Comparison of ENCODE assay signal across 27 cellular contexts in the genomic region with DNA sequence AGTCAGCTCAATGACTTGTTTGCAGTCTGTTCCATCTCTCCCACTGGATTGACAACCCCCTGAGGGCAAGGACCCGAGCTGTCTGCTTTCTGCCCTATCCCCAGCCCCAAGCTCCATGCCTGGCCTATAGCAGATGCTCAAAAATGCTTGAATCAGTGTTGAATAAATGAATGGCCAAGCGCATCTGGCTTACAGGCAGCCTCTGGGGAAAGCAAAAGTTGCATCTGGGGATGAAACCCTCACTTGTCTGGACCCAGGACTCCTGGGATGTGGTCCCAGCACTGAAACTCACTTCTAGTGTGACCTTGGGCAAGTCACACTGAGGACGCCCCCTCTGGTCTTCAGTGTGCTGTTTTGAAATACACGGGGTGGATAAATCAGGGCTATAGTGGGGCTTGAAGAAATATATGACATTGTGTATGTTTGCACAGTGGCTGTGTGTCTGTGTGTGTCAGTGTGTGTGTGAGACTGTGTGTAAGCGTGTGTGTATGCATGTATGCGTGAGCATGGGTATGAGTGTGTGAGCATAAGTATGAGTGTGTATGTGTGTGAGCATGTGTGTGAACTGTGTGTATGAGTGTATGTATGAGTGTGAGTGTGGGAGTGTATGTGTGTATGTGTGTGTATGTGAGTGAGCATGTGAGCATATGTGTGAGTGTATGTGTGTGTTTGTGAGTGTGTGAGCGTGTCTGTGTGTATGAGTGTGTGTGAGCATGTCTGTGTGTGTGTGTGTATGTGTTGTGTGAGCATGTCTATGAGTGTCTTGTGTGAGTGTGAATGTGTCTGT. TPM values are rescaled to one million over a fixed set of nuclear protein-coding genes. Genes with fewer than 3 reads are reported as not detected.
A peak's percentile ranks its signal among the peaks of the same experiment; 100 is the strongest.
DNase-seq lines count a peak whose midpoint lies in the region; ATAC-seq, FAIRE-seq and TF ChIP-seq lines count a peak whose summit lies in the region.
"Had no signal": no experiment of that assay in that cellular context is flagged by ENCODE, and none has a peak within 500 bp of the region (broad histone marks: within the 10 kb centered on the region; RNA-seq: fewer than 3 reads in every experiment).

No MANE protein-coding gene starts in this region.

- H3K4me1 Mint-ChIP-seq in astrocyte (ENCODE audit: low read depth, unreplicated experiment) (peaks cover 6% of the 10 kb centered on the region), immature natural killer cell (peaks cover 12% of the 10 kb centered on the region in 2 donors)

- intact Hi-C loops in Right ventricle myocardium superior (cut with DNase I), result loop anchor here (5.0 kb wide), 1 partner anchor 38 kb away; no protein-coding TSS in a partner anchor
- intact Hi-C loops in testis (cut with DNase I; ENCODE audit: low total_unique reads), result no loop called here
- intact Hi-C loops in ovary (cut with DNase I), result loop anchor here in 2 of 4 donors (5.0 to 10.0 kb wide), 2 partner anchors 243 to 246 kb away; no protein-coding TSS in a partner anchor

- H3K27me3 Mint-ChIP-seq in astrocyte (ENCODE audit: low read depth, unreplicated experiment) (peaks cover 48% of the 10 kb centered on the region), immature natural killer cell (ENCODE audit: low read depth in 3 of 3) (peaks cover 0 to 7% (median 2%) of the 10 kb centered on the region in 3 donors)
- H3K27me3 Mint-ChIP-seq: stimulated activated memory B cell treated with anti-CD40 and anti-IgM and Interleukin-4, amounts not matched to agents 10 μg/mL and 1 μg/mL and 100 μg/mL, for 72 hours had no signal

- no peak for ATAC-seq in Right ventricle myocardium superior (ENCODE audit: poor library complexity)
- ATAC-seq: body of pancreas; HCT116; SK-N-SH treated with all-trans-retinoic acid at 6 μM for 48 hours; stimulated activated memory B cell treated with anti-CD40 and anti-IgM and Interleukin-4, amounts not matched to agents 10 μg/mL and 1 μg/mL and 100 μg/mL, for 72 hours had no signal

- H3K27me3 ChIP-seq in right atrium auricular region (no peaks in the 10 kb centered on the region), astrocyte (ENCODE audit: insufficient read depth, low read length) (peaks cover 14% of the 10 kb centered on the region), testis (no peaks in the 10 kb centered on the region), ovary (no peaks in the 10 kb centered on the region)
- H3K27me3 ChIP-seq: body of pancreas had no signal

- no peak overlapping the region for H3K4me2 ChIP-seq in astrocyte (ENCODE audit: low read length)

- TF ChIP-seq CTCF in right atrium auricular region (IDR thresholded peaks at IDR 0.05) (no peak), astrocyte (IDR thresholded peaks at IDR 0.05; ENCODE audit: insufficient read depth, low read depth, low read length) (no peak), testis (IDR thresholded peaks at IDR 0.05) (no peak), ovary (IDR thresholded peaks at IDR 0.05) (no peak)

- 87 to 89% methylated on average over 7 of the region's 7 CpGs for WGBS in testis, 2 donors
- 85 to 92% (median 87%) methylated on average over 7 of the region's 7 CpGs for WGBS in ovary, 3 donors

- no peak overlapping the region for H3K4me3 ChIP-seq in right atrium auricular region
- H3K4me3 ChIP-seq in astrocyte (ENCODE audit: insufficient read depth, low read depth, low read length), result no peak overlapping the region
- no peak overlapping the region for H3K4me3 ChIP-seq in testis
- no peak overlapping the region for H3K4me3 ChIP-seq in ovary
- H3K4me3 ChIP-seq: body of pancreas, lung, spleen had no signal

- TF ChIP-seq POLR2A in testis (IDR thresholded peaks at IDR 0.05) (no peak), ovary (IDR thresholded peaks at IDR 0.05) (no peak)

- H4K20me1 ChIP-seq in astrocyte (ENCODE audit: insufficient read depth, low read length), result no peaks in the 10 kb centered on the region

- H2AFZ ChIP-seq in astrocyte (ENCODE audit: low read depth, low read length), result no peak overlapping the region

- H3K9me3 ChIP-seq in right atrium auricular region (no peaks in the 10 kb centered on the region), astrocyte (ENCODE audit: insufficient read depth, low read depth, low read length) (no peaks in the 10 kb centered on the region), testis (no peaks in the 10 kb centered on the region), ovary (no peaks in the 10 kb centered on the region)
- H3K9me3 ChIP-seq: body of pancreas, neutrophil, spleen had no signal

- no peak overlapping the region for H3K9ac ChIP-seq in astrocyte (ENCODE audit: low read length)

- H3K4me3 Mint-ChIP-seq in astrocyte (ENCODE audit: unreplicated experiment) (no peak overlapping the region), immature natural killer cell (no peak overlapping the region)
- H3K4me3 Mint-ChIP-seq: stimulated activated memory B cell treated with anti-CD40 and anti-IgM and Interleukin-4, amounts not matched to agents 10 μg/mL and 1 μg/mL and 100 μg/mL, for 72 hours; T-helper 2 cell treated with Interferon-gamma antibody and Interleukin-4, amounts not matched to agents 5 μg/mL and 100 μg/mL, for 36 hours had no signal

- H3K27ac Mint-ChIP-seq in astrocyte (ENCODE audit: unreplicated experiment), result no peak overlapping the region
- H3K27ac Mint-ChIP-seq in immature natural killer cell, result no peak overlapping the region
- H3K27ac Mint-ChIP-seq: stimulated activated memory B cell treated with anti-CD40 and anti-IgM and Interleukin-4, amounts not matched to agents 10 μg/mL and 1 μg/mL and 100 μg/mL, for 72 hours; T-helper 2 cell treated with Interferon-gamma antibody and Interleukin-4, amounts not matched to agents 5 μg/mL and 100 μg/mL, for 36 hours had no signal

- no peaks in the 10 kb centered on the region for H3K36me3 ChIP-seq in right atrium auricular region
- no peaks in the 10 kb centered on the region for H3K36me3 ChIP-seq in astrocyte (ENCODE audit: insufficient read depth, low read length)
- no peaks in the 10 kb centered on the region for H3K36me3 ChIP-seq in testis (ENCODE audit: low read depth, missing control alignments)
- H3K36me3 ChIP-seq in ovary, result no peaks in the 10 kb centered on the region
- H3K36me3 ChIP-seq: neutrophil, spleen had no signal

- H3K36me3 Mint-ChIP-seq in astrocyte (ENCODE audit: low read depth, unreplicated experiment), result peaks cover 5% of the 10 kb centered on the region
- no peaks in the 10 kb centered on the region for H3K36me3 Mint-ChIP-seq in immature natural killer cell
- H3K36me3 Mint-ChIP-seq: stimulated activated memory B cell treated with anti-CD40 and anti-IgM and Interleukin-4, amounts not matched to agents 10 μg/mL and 1 μg/mL and 100 μg/mL, for 72 hours had no signal

- DNase-seq in right atrium auricular region (ENCODE audit: low spot score), result peak; percentile 54
- DNase-seq in Right ventricle myocardium superior, result no peak
- no peak for DNase-seq in astrocyte (ENCODE audit: low read depth)
- DNase-seq in iPS-NIHi7 (ENCODE audit: extremely low spot score), result peak; percentile 9
- DNase-seq in testis, result peak; percentile 3
- DNase-seq in ovary, result no peak
- no peak for DNase-seq in immature natural killer cell
- DNase-seq in HUDEP-2 (lab: John Stamatoyannopoulos, UW; ENCODE audit: unreplicated experiment in 76 of 76), result no peak
- DNase-seq: activated T-cell treated with anti-CD3 and anti-CD28 coated beads, Interleukin-2, amount 50 U/mL, for 1 hour; body of pancreas; COR-L47; effector memory CD4-positive, alpha-beta T cell; hippocampal formation; NCI-H1105; NCI-H1930; NCI-H2227 treated with DMSO at 0.1 percent for 48 hours; spleen; stimulated activated CD4-positive, alpha-beta T cell treated with anti-CD3 and anti-CD28 coated beads, Interleukin-2, amount 100 ng/mL, for 48 hours had no signal

- H3K79me2 ChIP-seq in astrocyte (ENCODE audit: insufficient read depth, low read length), result no peaks in the 10 kb centered on the region

- H3K4me1 ChIP-seq in right atrium auricular region (peaks cover 0 to 47% of the 10 kb centered on the region in 2 donors), astrocyte (ENCODE audit: insufficient read depth, low read length) (no peaks in the 10 kb centered on the region), testis (no peaks in the 10 kb centered on the region), ovary (ENCODE audit: insufficient read depth) (no peaks in the 10 kb centered on the region)

- no peak overlapping the region for H3K27ac ChIP-seq in right atrium auricular region
- H3K27ac ChIP-seq in astrocyte (ENCODE audit: low read depth, low read length), result no peak overlapping the region
- H3K27ac ChIP-seq in testis, result no peak overlapping the region
- H3K27ac ChIP-seq in ovary, result no peak overlapping the region
- H3K27ac ChIP-seq: body of pancreas, neutrophil, spleen had no signal

- H3K9me3 Mint-ChIP-seq in astrocyte (ENCODE audit: unreplicated experiment), result no peaks in the 10 kb centered on the region
- H3K9me3 Mint-ChIP-seq in immature natural killer cell, result no peaks in the 10 kb centered on the region
- H3K9me3 Mint-ChIP-seq: stimulated activated memory B cell treated with anti-CD40 and anti-IgM and Interleukin-4, amounts not matched to agents 10 μg/mL and 1 μg/mL and 100 μg/mL, for 72 hours; T-helper 2 cell treated with Interferon-gamma antibody and Interleukin-4, amounts not matched to agents 5 μg/mL and 100 μg/mL, for 36 hours had no signal

- no peak for TF ChIP-seq EP300 in ovary (IDR thresholded peaks at IDR 0.05)

- peak; percentile 49 for FAIRE-seq in astrocyte (lab: Jason Lieb, UNC)
- FAIRE-seq: frontal cortex had no signal

RNA-seq across cellular contexts. Expression of gene TNS1, which starts 27.8 kb away (rescaled TPM):
- total RNA-seq in right atrium auricular region, result 100 to 1,000 TPM; 393 to 720 TPM
- 722 TPM for total RNA-seq in Right ventricle myocardium superior
- 219 and 264 TPM in 2 replicates for total RNA-seq in astrocyte
- total RNA-seq in testis, result 100 to 1,000 TPM; 227 to 256 TPM
- 75.9 TPM for polyA plus RNA-seq in testis (ENCODE audit: insufficient read depth, low read depth, low replicate concordance)
- 100 to 1,000 TPM; 141 to 568 (median 366) TPM for total RNA-seq in ovary
- polyA plus RNA-seq in ovary, result 100 to 1,000 TPM; 140 to 278 TPM
- under 1 TPM in 1 of 3 donors, not detected in 2; 0.40 TPM for polyA plus RNA-seq in immature natural killer cell

RNA-seq across cellular contexts. Expression of gene RUFY4, which starts 38.5 kb away (rescaled TPM):
- total RNA-seq in right atrium auricular region, result under 1 TPM in 1 of 2 donors, not detected in 1; 0.12 TPM
- not detected for total RNA-seq in Right ventricle myocardium superior
- not detected in 2 replicates for total RNA-seq in astrocyte
- under 1 TPM; 0.37 to 0.39 TPM for total RNA-seq in testis
- 0.17 TPM for polyA plus RNA-seq in testis (ENCODE audit: insufficient read depth, low read depth, low replicate concordance)
- total RNA-seq in ovary, result under 1 TPM in 3 of 7 donors, not detected in 4; 0.11 to 0.97 (median 0.62) TPM
- polyA plus RNA-seq in ovary, result under 1 TPM; 0.10 to 0.57 TPM
- under 1 TPM in 1 of 3 donors, not detected in 2; 0.50 TPM for polyA plus RNA-seq in immature natural killer cell
- total RNA-seq: body of pancreas, frontal cortex, temporal lobe had no signal
- polyA plus RNA-seq: BJ had no signal

Comparison
In these comparisons a context has a peak if more than half of its experiments do, and no peak if none do; other contexts are left out.
1. DNase-seq: peak in right atrium auricular region (single experiment), iPS-NIHi7 (single experiment) and testis (single experiment); none in Right ventricle myocardium superior (single experiment), astrocyte (single experiment), ovary (0 of 5), immature natural killer cell (0 of 3) and HUDEP-2 (0 of 76).